ENCODE assay signal across 2 cellular contexts in genomic region chr5:145960848-145961600, GRCh38.
TF ChIP-seq lines count a peak whose summit lies in the region.

No MANE protein-coding gene starts in this region.

TF ChIP-seq in A549, 52 proteins besides CTCF, POLR2A, EP300 and RAD21:
- TF ChIP-seq CBX2 (IDR thresholded peaks at IDR 0.05; ENCODE audit: borderline replicate concordance, low read depth) (no peak), ATOH8 (CRISPR knock-in tag; IDR thresholded peaks at IDR 0.05; ENCODE audit: low read depth) (no peak), CEBPB (IDR thresholded peaks at IDR 0.05) (no peak), ZSCAN20 (CRISPR knock-in tag; IDR thresholded peaks at IDR 0.05) (no peak), ZNF302 (CRISPR knock-in tag; IDR thresholded peaks at IDR 0.05) (no peak), CHD2 (IDR thresholded peaks at IDR 0.05; ENCODE audit: low read length, partially characterized antibody) (no peak), RCOR1 (IDR thresholded peaks at IDR 0.05; ENCODE audit: low read depth, low read length) (no peak), JUN (IDR thresholded peaks at IDR 0.05) (no peak), USF2 (IDR thresholded peaks at IDR 0.05) (no peak), RNF2 (IDR thresholded peaks at IDR 0.05; ENCODE audit: borderline replicate concordance, low read depth) (no peak), HDAC2 (IDR thresholded peaks at IDR 0.05) (no peak), EHMT2 (IDR thresholded peaks at IDR 0.05; ENCODE audit: low read depth) (no peak), MAFK (IDR thresholded peaks at IDR 0.05; ENCODE audit: partially characterized antibody) (no peak), BCL3 (IDR thresholded peaks at IDR 0.05) (no peak), ZC3H11A (IDR thresholded peaks at IDR 0.05) (no peak), KDM1A (IDR thresholded peaks at IDR 0.05; ENCODE audit: low read depth) (no peak), ESRRA (IDR thresholded peaks at IDR 0.05; ENCODE audit: borderline replicate concordance, low read length) (no peak)

TF ChIP-seq in IMR-90, 13 proteins besides CTCF, POLR2A, EP300 and RAD21:
- TF ChIP-seq BHLHE40 (IDR thresholded peaks at IDR 0.05; ENCODE audit: low read depth, low read length): no peak
- TF ChIP-seq ELK1 (IDR thresholded peaks at IDR 0.05; ENCODE audit: borderline replicate concordance, low read depth, low read length): no peak
- TF ChIP-seq RCOR1 (IDR thresholded peaks at IDR 0.05; ENCODE audit: insufficient replicate concordance, low read length): no peak
- no peak for TF ChIP-seq CEBPB (IDR thresholded peaks at IDR 0.05; ENCODE audit: low read depth, low read length)
- no peak for TF ChIP-seq NFE2L2 (IDR thresholded peaks at IDR 0.05; ENCODE audit: low read depth, low read length)
- no peak for TF ChIP-seq MAZ (IDR thresholded peaks at IDR 0.05; ENCODE audit: borderline replicate concordance, low read depth, low read length)
- no peak for TF ChIP-seq CHD1 (IDR thresholded peaks at IDR 0.05; ENCODE audit: low read depth, low read length)
- no peak for TF ChIP-seq SMC3 (IDR thresholded peaks at IDR 0.05; ENCODE audit: low read depth, low read length)
- no peak for TF ChIP-seq USF2 (IDR thresholded peaks at IDR 0.05; ENCODE audit: low read depth, low read length)
- no peak for TF ChIP-seq FOS (IDR thresholded peaks at IDR 0.05; ENCODE audit: low read depth, low read length)
- TF ChIP-seq MXI1 (IDR thresholded peaks at IDR 0.05; ENCODE audit: borderline replicate concordance, low read depth, low read length): no peak
- TF ChIP-seq RFX5 (IDR thresholded peaks at IDR 0.05; ENCODE audit: low read depth, low read length): no peak
- no peak for TF ChIP-seq MAFK (IDR thresholded peaks at IDR 0.05; ENCODE audit: low read depth, low read length)
